ENCODE assay signal across 1 cellular context in genomic region chr1:33640114-33640660, GRCh38.
TF ChIP-seq lines count a peak whose summit lies in the region.

No MANE protein-coding gene starts in this region.

TF ChIP-seq in HepG2, 621 proteins besides CTCF, POLR2A, EP300 and RAD21:
- TF ChIP-seq FOXA1 (IDR thresholded peaks at IDR 0.05) (no peak), FOXA1 (CRISPR knock-in tag; IDR thresholded peaks at IDR 0.05) (no peak), AGO1 (IDR thresholded peaks at IDR 0.05; ENCODE audit: low read depth, low read length, poor library complexity, severe bottlenecking) (no peak), ZNF292 (CRISPR knock-in tag; IDR thresholded peaks at IDR 0.05; ENCODE audit: borderline replicate concordance, low read depth) (no peak), FOXA3 (CRISPR knock-in tag; IDR thresholded peaks at IDR 0.05) (peak; percentile 36; the same call in 1 of the 2 replicates), ZNF224 (CRISPR knock-in tag; IDR thresholded peaks at IDR 0.05) (no peak), PCBP2 (optimal IDR thresholded peaks at IDR 0.05; ENCODE audit: low read depth, low read length, poor library complexity, severe bottlenecking) (no peak), TRIM22 (IDR thresholded peaks at IDR 0.05) (no peak), STAT6 (CRISPR knock-in tag; IDR thresholded peaks at IDR 0.05; ENCODE audit: borderline replicate concordance) (no peak), ZNF501 (CRISPR knock-in tag; IDR thresholded peaks at IDR 0.05) (no peak), GABPB1 (CRISPR knock-in tag; IDR thresholded peaks at IDR 0.05) (no peak), ZNF557 (CRISPR knock-in tag; IDR thresholded peaks at IDR 0.05) (no peak), ASH2L (IDR thresholded peaks at IDR 0.05; ENCODE audit: insufficient read length, low read depth, low read length) (no peak), ZBTB40 (IDR thresholded peaks at IDR 0.05) (peak; percentile 69), ZBTB40 (CRISPR knock-in tag; IDR thresholded peaks at IDR 0.05) (peak; percentile 95), FOSL2 (CRISPR knock-in tag; IDR thresholded peaks at IDR 0.05) (peak; percentile 37; the same call in 1 of the 2 replicates), SIX1 (CRISPR knock-in tag; IDR thresholded peaks at IDR 0.05; ENCODE audit: borderline replicate concordance) (no peak), AGO2 (optimal IDR thresholded peaks at IDR 0.05; ENCODE audit: low read depth, low read length) (no peak), HOXA3 (CRISPR knock-in tag; IDR thresholded peaks at IDR 0.05) (no peak)
